In the genomic region with DNA sequence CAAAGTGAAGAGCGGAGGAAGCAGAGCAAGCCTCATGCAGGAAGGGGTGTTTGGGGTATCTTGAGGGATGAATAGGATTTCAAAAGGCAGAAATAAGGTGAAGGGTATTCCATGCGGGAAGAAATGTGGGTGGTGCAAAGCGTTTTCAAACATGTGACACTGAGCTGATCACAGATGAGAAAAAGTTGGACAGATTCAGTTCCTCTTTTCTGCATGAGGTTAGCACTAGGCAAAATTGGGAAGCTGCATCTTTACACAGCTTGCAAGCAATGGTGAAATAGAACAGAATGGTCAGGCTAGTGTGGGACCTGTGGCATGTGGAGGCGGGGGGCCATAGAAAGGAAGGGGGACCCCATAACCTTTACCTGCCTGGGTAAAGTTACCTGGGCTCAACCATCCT, we compare ENCODE assay signal across 1 cellular context.
TF ChIP-seq lines count a peak whose summit lies in the region.

No MANE protein-coding gene starts in this region.

TF ChIP-seq in SK-N-SH, 30 proteins besides CTCF, POLR2A, EP300 and RAD21 (continued from another document):
- no peak for TF ChIP-seq FOSL2 (IDR thresholded peaks at IDR 0.05; ENCODE audit: borderline replicate concordance, low read depth)
- TF ChIP-seq, protein P1, sequence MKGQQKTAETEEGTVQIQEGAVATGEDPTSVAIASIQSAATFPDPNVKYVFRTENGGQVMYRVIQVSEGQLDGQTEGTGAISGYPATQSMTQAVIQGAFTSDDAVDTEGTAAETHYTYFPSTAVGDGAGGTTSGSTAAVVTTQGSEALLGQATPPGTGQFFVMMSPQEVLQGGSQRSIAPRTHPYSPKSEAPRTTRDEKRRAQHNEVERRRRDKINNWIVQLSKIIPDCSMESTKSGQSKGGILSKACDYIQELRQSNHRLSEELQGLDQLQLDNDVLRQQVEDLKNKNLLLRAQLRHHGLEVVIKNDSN (IDR thresholded peaks at IDR 0.05; ENCODE audit: borderline replicate concordance, low read depth): no peak
- TF ChIP-seq, protein P2, sequence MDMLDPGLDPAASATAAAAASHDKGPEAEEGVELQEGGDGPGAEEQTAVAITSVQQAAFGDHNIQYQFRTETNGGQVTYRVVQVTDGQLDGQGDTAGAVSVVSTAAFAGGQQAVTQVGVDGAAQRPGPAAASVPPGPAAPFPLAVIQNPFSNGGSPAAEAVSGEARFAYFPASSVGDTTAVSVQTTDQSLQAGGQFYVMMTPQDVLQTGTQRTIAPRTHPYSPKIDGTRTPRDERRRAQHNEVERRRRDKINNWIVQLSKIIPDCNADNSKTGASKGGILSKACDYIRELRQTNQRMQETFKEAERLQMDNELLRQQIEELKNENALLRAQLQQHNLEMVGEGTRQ (IDR thresholded peaks at IDR 0.05; ENCODE audit: borderline replicate concordance, low read depth, low read length): no peak
- TF ChIP-seq, protein P3, sequence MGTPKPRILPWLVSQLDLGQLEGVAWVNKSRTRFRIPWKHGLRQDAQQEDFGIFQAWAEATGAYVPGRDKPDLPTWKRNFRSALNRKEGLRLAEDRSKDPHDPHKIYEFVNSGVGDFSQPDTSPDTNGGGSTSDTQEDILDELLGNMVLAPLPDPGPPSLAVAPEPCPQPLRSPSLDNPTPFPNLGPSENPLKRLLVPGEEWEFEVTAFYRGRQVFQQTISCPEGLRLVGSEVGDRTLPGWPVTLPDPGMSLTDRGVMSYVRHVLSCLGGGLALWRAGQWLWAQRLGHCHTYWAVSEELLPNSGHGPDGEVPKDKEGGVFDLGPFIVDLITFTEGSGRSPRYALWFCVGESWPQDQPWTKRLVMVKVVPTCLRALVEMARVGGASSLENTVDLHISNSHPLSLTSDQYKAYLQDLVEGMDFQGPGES (IDR thresholded peaks at IDR 0.05; ENCODE audit: low read depth, low read length): no peak
